8 cellular contexts compared by ENCODE assay signal in genomic region chr4:39526810-39527295, GRCh38. TPM values are rescaled to one million over a fixed set of nuclear protein-coding genes. Genes with fewer than 3 reads are reported as not detected.
A peak's percentile ranks its signal among the peaks of the same experiment; 100 is the strongest.
DNase-seq lines count a peak whose midpoint lies in the region; ATAC-seq and TF ChIP-seq lines count a peak whose summit lies in the region.

No MANE protein-coding gene starts in this region.

- H3K9me3 ChIP-seq in OCI-LY7 (ENCODE audit: low read length) (no peaks in the 10 kb centered on the region), breast epithelium (no peaks in the 10 kb centered on the region)

- H3K9me2 ChIP-seq in OCI-LY7 (ENCODE audit: insufficient read depth, low read length): no peaks in the 10 kb centered on the region

- H3K4me2 ChIP-seq in OCI-LY7 (ENCODE audit: low read length): peak overlapping the region; percentile 96

- no peaks in the 10 kb centered on the region for H3K27me3 Mint-ChIP-seq in stimulated activated naive CD8-positive, alpha-beta T cell treated with anti-CD3 and anti-CD28 coated beads, Interleukin-15, Interleukin-2, amounts not matched to agents 100 ng/mL and 50 ng/mL, for 24 hours

- DNase-seq in AG10803 (ENCODE audit: low read depth) (no peak), OCI-LY7 (ENCODE audit: low spot score) (peak; percentile 41), breast epithelium (ENCODE audit: low spot score in 2 of 2) (no peak), mesenteric fat pad (ENCODE audit: low spot score) (peak; percentile 90), occipital lobe (lab: John Stamatoyannopoulos, UW) (no peak), glomerular visceral epithelial cell (ENCODE audit: extremely low spot score) (no peak)

- H3K4me3 ChIP-seq in AG10803 (ENCODE audit: low read length): peak overlapping the region; percentile 91
- H3K4me3 ChIP-seq in OCI-LY7 (ENCODE audit: low read depth, low read length, poor library complexity, severe bottlenecking): peak overlapping the region; percentile 80
- peak overlapping the region; percentile 77 to 94 (median 78) for H3K4me3 ChIP-seq in breast epithelium

- H3K27me3 ChIP-seq in breast epithelium: no peaks in the 10 kb centered on the region

- TF ChIP-seq CTCF in AG10803 (conservative IDR thresholded peaks at IDR 0.05; ENCODE audit: low read length) (no peak), OCI-LY7 (conservative IDR thresholded peaks at IDR 0.05; ENCODE audit: low read length) (no peak), breast epithelium (IDR thresholded peaks at IDR 0.05) (no peak)

- POLR2A ChIA-PET in OCI-LY7 (lab: Charles Lee): interaction anchor here (0.6 to 1.2 kb wide), 9 partner anchors 9 to 747 kb away, joined by 3 to 6 read pairs (median 4); partner anchors contain the start of gene UBE2K

- peaks cover 19% of the 10 kb centered on the region for H3K36me3 Mint-ChIP-seq in stimulated activated naive CD8-positive, alpha-beta T cell treated with anti-CD3 and anti-CD28 coated beads, Interleukin-15, Interleukin-2, amounts not matched to agents 100 ng/mL and 50 ng/mL, for 24 hours (ENCODE audit: low read depth)

- H3K36me3 ChIP-seq in OCI-LY7 (ENCODE audit: insufficient read depth, low read length) (no peaks in the 10 kb centered on the region), breast epithelium (no peaks in the 10 kb centered on the region)

- H3K4me1 Mint-ChIP-seq in stimulated activated naive CD8-positive, alpha-beta T cell treated with anti-CD3 and anti-CD28 coated beads, Interleukin-15, Interleukin-2, amounts not matched to agents 100 ng/mL and 50 ng/mL, for 24 hours (ENCODE audit: low read depth): peaks cover 21% of the 10 kb centered on the region

- intact Hi-C loops in OCI-LY7 (cut with micrococcal nuclease; ENCODE audit: unreplicated experiment) (loop anchor here (2.0 to 10.0 kb wide), 4 partner anchors 55 to 778 kb away; partner anchors contain the start of genes PDS5A and SMIM14), breast epithelium (cut with DNase I; ENCODE audit: low total_unique reads) (loop anchor here (5.0 kb wide), 1 partner anchor 110 kb away; the partner anchor contains the start of gene SMIM14)

- ATAC-seq in GM21390 (IDR thresholded peaks at IDR 0.05; ENCODE audit: unreplicated experiment): peak; percentile 17

- H3K79me2 ChIP-seq in OCI-LY7 (ENCODE audit: insufficient read depth, low read depth, low read length): peaks cover 12% of the 10 kb centered on the region; the same call in 1 of the 2 replicates

- CTCF ChIA-PET in OCI-LY7 (lab: Charles Lee; ENCODE audit: unreplicated experiment): interaction anchor here (0.5 to 1.3 kb wide), 2 partner anchors 100 to 324 kb away, joined by 3 to 4 read pairs; no protein-coding TSS in a partner anchor

- no peak for TF ChIP-seq POLR2A in breast epithelium (IDR thresholded peaks at IDR 0.05)

- no TSS peak for BruUV-seq in OCI-LY7 (replicated peaks; lab: Mats Ljungman, UMichigan)

- H3K4me3 Mint-ChIP-seq in stimulated activated naive CD8-positive, alpha-beta T cell treated with anti-CD3 and anti-CD28 coated beads, Interleukin-15, Interleukin-2, amounts not matched to agents 100 ng/mL and 50 ng/mL, for 24 hours: peak overlapping the region; percentile 97

- H3K27ac Mint-ChIP-seq in stimulated activated naive CD8-positive, alpha-beta T cell treated with anti-CD3 and anti-CD28 coated beads, Interleukin-15, Interleukin-2, amounts not matched to agents 100 ng/mL and 50 ng/mL, for 24 hours: peak overlapping the region; percentile 96

- no peaks in the 10 kb centered on the region for H4K20me1 ChIP-seq in OCI-LY7 (ENCODE audit: insufficient read depth, low read length)

- H3K4me1 ChIP-seq in OCI-LY7 (ENCODE audit: insufficient read depth, low read length, poor library complexity, severe bottlenecking) (peaks cover 16% of the 10 kb centered on the region), breast epithelium (no peaks in the 10 kb centered on the region)

- H3K27ac ChIP-seq in OCI-LY7 (ENCODE audit: low read depth, low read length, poor library complexity, severe bottlenecking) (no peak overlapping the region), breast epithelium (peak overlapping the region; percentile 95 to 97)

- peak overlapping the region; percentile 71 for H2AFZ ChIP-seq in OCI-LY7 (ENCODE audit: low read length)

- peaks cover 17% of the 10 kb centered on the region for H3K9me3 Mint-ChIP-seq in stimulated activated naive CD8-positive, alpha-beta T cell treated with anti-CD3 and anti-CD28 coated beads, Interleukin-15, Interleukin-2, amounts not matched to agents 100 ng/mL and 50 ng/mL, for 24 hours

RNA-seq across cellular contexts. Expression of gene UGDH, which starts 0.4 kb away (rescaled TPM):
- total RNA-seq in OCI-LY7 (2014; rRNA removed; shearing (Covaris generic)): 8.1 and 9.8 TPM in 2 replicates
- total RNA-seq in OCI-LY7 (2022): 28.6 and 33.6 TPM in 2 replicates
- total RNA-seq in breast epithelium: 100 to 1,000 TPM in 1 of 3 donors, 10 to 100 TPM in 2; 68.3 to 134 (median 74.9) TPM
- total RNA-seq in mesenteric fat pad: 73.4 TPM
- 32.6 TPM for total RNA-seq in occipital lobe

Comparison
In these comparisons a context has a peak if more than half of its experiments do, and no peak if none do; other contexts are left out.
1. DNase-seq: peak in OCI-LY7 (single experiment) and mesenteric fat pad (single experiment); none in AG10803 (single experiment), breast epithelium (0 of 2), occipital lobe (single experiment) and glomerular visceral epithelial cell (single experiment).
2. Peak in every context shown above with its lines, with median percentiles within 50 percentile points of each other: H3K4me3 ChIP-seq.